ENCODE assay signal across 30 cellular contexts in genomic region chr1:202677433-202677832, GRCh38. TPM values are rescaled to one million over a fixed set of nuclear protein-coding genes. Genes with fewer than 3 reads are reported as not detected.
"Had no signal": no experiment of that assay in that cellular context is flagged by ENCODE, and none has a peak within 500 bp of the region (broad histone marks: within the 10 kb centered on the region; RNA-seq: fewer than 3 reads in every experiment).

No MANE protein-coding gene starts in this region.

- H3K9me3 Mint-ChIP-seq: type B pancreatic cell had no signal

- H3K4me3 Mint-ChIP-seq: stimulated activated effector memory CD8-positive, alpha-beta T cell treated with anti-CD3 and anti-CD28 coated beads, Interleukin-12 subunit alpha, Interleukin-12 subunit beta, amount 100 ng/mL, for 72 hours; stimulated activated memory B cell treated with anti-CD40 and anti-IgM and Interleukin-4, amounts not matched to agents 10 μg/mL and 1 μg/mL and 100 μg/mL, for 72 hours; stimulated activated naive B cell treated with anti-CD40 and anti-IgM and Interleukin-4, amounts not matched to agents 10 μg/mL and 1 μg/mL and 100 μg/mL, for 72 hours; stimulated activated naive CD8-positive, alpha-beta T cell treated with anti-CD3 and anti-CD28 coated beads, Interleukin-15, amount 100 ng/mL, for 72 hours; stimulated activated naive CD8-positive, alpha-beta T cell treated with anti-CD3 and anti-CD28 coated beads, Interleukin-15, Interleukin-2, amounts not matched to agents 100 ng/mL and 50 ng/mL, for 24 hours; type B pancreatic cell had no signal

- H3K4me1 Mint-ChIP-seq: stimulated activated effector memory CD8-positive, alpha-beta T cell treated with anti-CD3 and anti-CD28 coated beads, Interleukin-12 subunit alpha, Interleukin-12 subunit beta, amount 100 ng/mL, for 72 hours; stimulated activated memory B cell treated with anti-CD40 and anti-IgM and Interleukin-4, amounts not matched to agents 10 μg/mL and 1 μg/mL and 100 μg/mL, for 72 hours; stimulated activated naive B cell treated with anti-CD40 and anti-IgM and Interleukin-4, amounts not matched to agents 10 μg/mL and 1 μg/mL and 100 μg/mL, for 72 hours; stimulated activated naive CD8-positive, alpha-beta T cell treated with anti-CD3 and anti-CD28 coated beads, Interleukin-15, amount 100 ng/mL, for 72 hours had no signal

- DNase-seq: stimulated activated CD4-positive, alpha-beta T cell treated with anti-CD3 and anti-CD28 coated beads, Interleukin-2, amount 100 ng/mL, for 48 hours; stimulated activated CD4-positive, alpha-beta T cell treated with anti-CD3 and anti-CD28 coated beads, Interleukin-4, amount 100 ng/mL, for 1 hour; stimulated activated CD4-positive, alpha-beta T cell treated with anti-CD3 and anti-CD28 coated beads, Interleukin-4, amount 100 ng/mL, for 24 hours; stimulated activated CD4-positive, alpha-beta T cell treated with anti-CD3 and anti-CD28 coated beads, Interleukin-4, amount 100 ng/mL, for 4 hours; stimulated activated CD8-positive, alpha-beta memory T cell treated with anti-CD3 and anti-CD28 coated beads, Interleukin-4, amount 100 ng/mL, for 48 hours; stimulated activated naive B cell treated with anti-CD40 and anti-IgM and Interleukin-4, amounts not matched to agents 10 μg/mL and 1 μg/mL and 100 μg/mL, for 72 hours; stimulated activated naive CD4-positive, alpha-beta T cell; stimulated activated naive CD4-positive, alpha-beta T cell treated with Interleukin-2 at 50 U/mL for 16 hours; stimulated activated naive CD8-positive, alpha-beta T cell treated with anti-CD3 and anti-CD28 coated beads, Interleukin-15, amount 100 ng/mL, for 72 hours; stimulated activated naive CD8-positive, alpha-beta T cell treated with anti-CD3 and anti-CD28 coated beads, Interleukin-15, Interleukin-2, amounts not matched to agents 100 U/mL and 50 U/mL, for 24 hours; stomach; substantia nigra; testis; thyroid gland; transverse colon; trophoblast cell; upper lobe of left lung; upper lobe of right lung; uterus had no signal

- H3K27ac ChIP-seq: stomach, suprapubic skin, testis, thoracic aorta, thyroid gland, tibial artery, tibial nerve, transverse colon, upper lobe of left lung, upper lobe of right lung, uterus, vagina had no signal

- H3K36me3 Mint-ChIP-seq: stimulated activated effector memory CD8-positive, alpha-beta T cell treated with anti-CD3 and anti-CD28 coated beads, Interleukin-12 subunit alpha, Interleukin-12 subunit beta, amount 100 ng/mL, for 72 hours had no signal

- H3K9me3 ChIP-seq: suprapubic skin, testis, thoracic aorta, thyroid gland, transverse colon, uterus, vagina had no signal

- H3K27me3 ChIP-seq: testis, thyroid gland, upper lobe of left lung, uterus, vagina had no signal

- H3K4me3 ChIP-seq: stomach, suprapubic skin, testis, thoracic aorta, thyroid gland, tibial artery, tibial nerve, transverse colon, upper lobe of left lung, upper lobe of right lung, uterus, vagina had no signal

- ATAC-seq: stimulated activated effector memory CD8-positive, alpha-beta T cell treated with anti-CD3 and anti-CD28 coated beads, Interleukin-12 subunit alpha, Interleukin-12 subunit beta, amount 100 ng/mL, for 72 hours; stimulated activated memory B cell treated with anti-CD40 and anti-IgM and Interleukin-4, amounts not matched to agents 10 μg/mL and 1 μg/mL and 100 μg/mL, for 72 hours; stimulated activated naive B cell treated with anti-CD40 and anti-IgM and Interleukin-4, amounts not matched to agents 10 μg/mL and 1 μg/mL and 100 μg/mL, for 72 hours; stimulated activated naive CD8-positive, alpha-beta T cell treated with anti-CD3 and anti-CD28 coated beads, Interleukin-15, amount 100 ng/mL, for 72 hours; stimulated activated naive CD8-positive, alpha-beta T cell treated with anti-CD3 and anti-CD28 coated beads, Interleukin-15, Interleukin-2, amounts not matched to agents 100 U/mL and 50 U/mL, for 24 hours; upper lobe of right lung had no signal

- H3K27ac Mint-ChIP-seq: stimulated activated effector memory CD8-positive, alpha-beta T cell treated with anti-CD3 and anti-CD28 coated beads, Interleukin-12 subunit alpha, Interleukin-12 subunit beta, amount 100 ng/mL, for 72 hours; stimulated activated memory B cell treated with anti-CD40 and anti-IgM and Interleukin-4, amounts not matched to agents 10 μg/mL and 1 μg/mL and 100 μg/mL, for 72 hours; stimulated activated naive B cell treated with anti-CD40 and anti-IgM and Interleukin-4, amounts not matched to agents 10 μg/mL and 1 μg/mL and 100 μg/mL, for 72 hours; stimulated activated naive CD8-positive, alpha-beta T cell treated with anti-CD3 and anti-CD28 coated beads, Interleukin-15, amount 100 ng/mL, for 72 hours; stimulated activated naive CD8-positive, alpha-beta T cell treated with anti-CD3 and anti-CD28 coated beads, Interleukin-15, Interleukin-2, amounts not matched to agents 100 ng/mL and 50 ng/mL, for 24 hours; type B pancreatic cell had no signal

- FAIRE-seq: urothelium cell line had no signal

- H3K36me3 ChIP-seq: stomach, suprapubic skin, thoracic aorta, thyroid gland, tibial artery, tibial nerve, transverse colon, upper lobe of left lung, upper lobe of right lung, uterus, vagina had no signal

- H3K4me1 ChIP-seq: stomach, suprapubic skin, testis, thyroid gland, tibial artery, tibial nerve, transverse colon, upper lobe of left lung, upper lobe of right lung, uterus, vagina had no signal

RNA-seq across cellular contexts. Expression of gene SYT2, which starts 32.8 kb away (rescaled TPM):
- total RNA-seq: ureter, vagina had no signal
- polyA plus RNA-seq: stomach had no signal
